ENCODE assay signal across 13 cellular contexts in the genomic region with DNA sequence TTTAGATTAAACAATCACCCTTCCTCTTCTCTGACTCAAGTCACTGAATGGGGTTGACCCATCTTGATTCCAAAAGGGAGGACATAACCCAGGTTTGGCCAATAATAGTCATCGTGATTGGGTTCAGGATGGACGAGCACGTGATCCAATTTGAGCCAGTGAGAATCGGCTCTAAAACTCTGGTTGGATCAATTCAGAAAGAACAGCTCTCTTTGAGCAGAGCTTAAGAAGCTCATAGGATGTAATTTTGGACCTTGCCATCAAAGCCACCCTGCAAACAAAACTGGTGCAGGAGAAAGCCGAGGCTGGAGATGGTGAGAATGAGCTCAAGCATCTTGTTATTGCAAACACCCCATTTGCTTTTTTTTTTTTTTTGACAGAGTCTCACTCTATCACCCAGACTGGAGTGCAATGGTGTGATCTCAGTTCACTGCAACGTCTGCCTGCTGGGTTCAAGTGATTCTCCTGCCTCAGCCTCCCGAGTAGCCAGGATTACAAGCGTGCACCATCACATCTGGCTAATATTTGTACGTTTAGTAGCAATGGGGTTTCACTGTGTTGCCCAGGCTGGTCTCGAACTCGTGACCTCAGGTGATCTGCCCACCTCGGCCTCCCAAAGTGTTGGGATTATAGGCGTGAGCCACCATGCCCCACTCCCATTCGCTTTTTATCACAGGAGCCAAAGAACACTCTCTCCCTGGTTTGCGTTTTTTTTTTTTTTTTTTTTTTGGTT. TPM values are rescaled to one million over a fixed set of nuclear protein-coding genes. Genes with fewer than 3 reads are reported as not detected.
DNase-seq lines count a peak whose midpoint lies in the region; ATAC-seq, FAIRE-seq and TF ChIP-seq lines count a peak whose summit lies in the region.
"Had no signal": no experiment of that assay in that cellular context is flagged by ENCODE, and none has a peak within 500 bp of the region (broad histone marks: within the 10 kb centered on the region; RNA-seq: fewer than 3 reads in every experiment).

No MANE protein-coding gene starts in this region.

- intact Hi-C loops in heart left ventricle (cut with DNase I): no loop called here
- intact Hi-C loops in Right ventricle myocardium inferior (cut with DNase I): no loop called here

- H3K9me3 ChIP-seq in heart left ventricle: no peaks in the 10 kb centered on the region
- no peaks in the 10 kb centered on the region for H3K9me3 ChIP-seq in SU-DHL-6 (ENCODE audit: insufficient read depth, low read length)
- H3K9me3 ChIP-seq: esophagus muscularis mucosa had no signal

- H3K4me1 ChIP-seq in heart left ventricle: peaks cover 0 to 46% (median 7%) of the 10 kb centered on the region in 12 donors

- no peaks in the 10 kb centered on the region for H3K79me2 ChIP-seq in SU-DHL-6 (ENCODE audit: insufficient read depth, low read length)

- WGBS in heart left ventricle, 4 donors: 84 to 88% (median 86%) methylated on average over 15 of the region's 15 CpGs

- no peaks in the 10 kb centered on the region for H3K36me3 ChIP-seq in heart left ventricle
- no peaks in the 10 kb centered on the region for H3K36me3 ChIP-seq in SU-DHL-6 (ENCODE audit: low read length)
- H3K36me3 ChIP-seq: esophagus muscularis mucosa had no signal

- H3K4me2 ChIP-seq in SU-DHL-6 (ENCODE audit: low read depth, low read length, poor library complexity, severe bottlenecking): peak overlapping the region; percentile 20

- H3K4me3 ChIP-seq in heart left ventricle (no peak overlapping the region), SU-DHL-6 (ENCODE audit: insufficient read depth, low read length, poor library complexity, severe bottlenecking) (no peak overlapping the region)
- H3K4me3 ChIP-seq: esophagus muscularis mucosa had no signal

- H2AFZ ChIP-seq in SU-DHL-6 (ENCODE audit: low read depth, low read length, severe bottlenecking): peak overlapping the region; percentile 68

- no peaks in the 10 kb centered on the region for H4K20me1 ChIP-seq in SU-DHL-6 (ENCODE audit: low read depth, low read length)

- peak overlapping the region; percentile 23 to 81 (median 55) for H3K27ac ChIP-seq in heart left ventricle
- H3K27ac ChIP-seq in SU-DHL-6 (ENCODE audit: low read depth, low read length): no peak overlapping the region

- H3K27me3 Mint-ChIP-seq in endothelial cell (ENCODE audit: unreplicated experiment): peaks cover 4% of the 10 kb centered on the region

- FAIRE-seq in urothelium cell line (lab: Jason Lieb, UNC): peak; percentile 93
- no peak for FAIRE-seq in D721Med (lab: Jason Lieb, UNC)

- H3K36me3 Mint-ChIP-seq in endothelial cell (ENCODE audit: low read depth, unreplicated experiment): peaks cover 8% of the 10 kb centered on the region

- H3K9ac ChIP-seq in SU-DHL-6 (ENCODE audit: low read length): no peak overlapping the region

- peaks cover 66% of the 10 kb centered on the region for H3K4me1 Mint-ChIP-seq in endothelial cell (ENCODE audit: unreplicated experiment)

- H3K9me2 ChIP-seq in SU-DHL-6 (replicated peaks; ENCODE audit: insufficient read depth, low read length): no peaks in the 10 kb centered on the region

- no peaks in the 10 kb centered on the region for H3F3A ChIP-seq in SU-DHL-6 (ENCODE audit: insufficient read depth)

- H3K27me3 ChIP-seq in heart left ventricle: peaks cover 0 to 22% (median 6%) of the 10 kb centered on the region in 9 donors
- H3K27me3 ChIP-seq in SU-DHL-6 (ENCODE audit: low read length): no peaks in the 10 kb centered on the region

- ATAC-seq in heart left ventricle (no peak), Right ventricle myocardium inferior (no peak)

- DNase-seq in heart left ventricle (no peak), Right ventricle myocardium inferior (ENCODE audit: missing footprints) (no peak), endothelial cell (ENCODE audit: low spot score) (no peak), urothelium cell line (ENCODE audit: low spot score) (no peak), D721Med (ENCODE audit: insufficient read length, low spot score) (no peak), DMS 273 (lab: John Stamatoyannopoulos, UW; ENCODE audit: unreplicated experiment) (no peak), foreskin melanocyte (no peak)
- DNase-seq: GDM1, NCI-H226 had no signal

- TF ChIP-seq POLR2A in heart left ventricle (IDR thresholded peaks at IDR 0.05): no peak

- no peaks in the 10 kb centered on the region for H3K9me3 Mint-ChIP-seq in endothelial cell (ENCODE audit: unreplicated experiment)

- TF ChIP-seq CTCF in heart left ventricle (IDR thresholded peaks at IDR 0.05) (no peak), SU-DHL-6 (IDR thresholded peaks at IDR 0.05; ENCODE audit: insufficient read depth, low read length, poor library complexity, severe bottlenecking) (no peak), endothelial cell (IDR thresholded peaks at IDR 0.05; ENCODE audit: unreplicated experiment) (no peak), D721Med (IDR thresholded peaks at IDR 0.05; ENCODE audit: insufficient read depth, missing control alignments) (no peak)

- peak overlapping the region; percentile 1 for H3K4me3 Mint-ChIP-seq in endothelial cell (ENCODE audit: unreplicated experiment)

- no peak overlapping the region for H3K27ac Mint-ChIP-seq in endothelial cell (ENCODE audit: unreplicated experiment)

RNA-seq across cellular contexts. Expression of a gene that starts 13.9 kb away (rescaled TPM):
- total RNA-seq in heart left ventricle (1 to 10 TPM in 1 of 9 donors, under 1 TPM in 8; 0.12 to 2.7 (median 0.47) TPM), Right ventricle myocardium inferior (0.38 TPM), endothelial cell (ENCODE audit: unreplicated experiment) (1.2 TPM)
- under 1 TPM; 0.15 to 0.46 TPM for polyA plus RNA-seq in heart left ventricle

RNA-seq across cellular contexts. Expression of a gene that starts 21.8 kb away (rescaled TPM):
- total RNA-seq in heart left ventricle (not detected), Right ventricle myocardium inferior (not detected), endothelial cell (ENCODE audit: unreplicated experiment) (0.46 TPM)
- polyA plus RNA-seq in heart left ventricle: not detected
- total RNA-seq: esophagus muscularis mucosa, RPMI7951, urinary bladder had no signal
- polyA plus RNA-seq: urinary bladder had no signal

RNA-seq across cellular contexts. Expression of a gene that starts 25.7 kb away (rescaled TPM):
- 1 to 10 TPM in 2 of 9 donors, under 1 TPM in 4, not detected in 3; 0.19 to 3.2 (median 0.43) TPM for total RNA-seq in heart left ventricle
- under 1 TPM; 0.23 to 0.42 TPM for polyA plus RNA-seq in heart left ventricle
- 0.87 TPM for total RNA-seq in Right ventricle myocardium inferior
- total RNA-seq in endothelial cell (ENCODE audit: unreplicated experiment): 9.5 TPM

RNA-seq across cellular contexts. Expression of a gene that starts 53.6 kb away (rescaled TPM):
- total RNA-seq in heart left ventricle (100 to 1,000 TPM in 1 of 9 donors, 10 to 100 TPM in 8; 12.1 to 103 (median 25.2) TPM), Right ventricle myocardium inferior (29.1 TPM), endothelial cell (ENCODE audit: unreplicated experiment) (59.3 TPM)
- 10 to 100 TPM; 24.3 to 51.7 TPM for polyA plus RNA-seq in heart left ventricle
